In genomic region chr6:112181130-112181529, GRCh38 we compare ENCODE assay signal across 18 cellular contexts.
"Had no signal": no experiment of that assay in that cellular context is flagged by ENCODE, and none has a peak within 500 bp of the region (broad histone marks: within the 10 kb centered on the region; RNA-seq: fewer than 3 reads in every experiment).

No MANE protein-coding gene starts in this region.

- H3K9me3 ChIP-seq: left lung, mucosa of descending colon, pancreas, uterus had no signal

- FAIRE-seq: colon, keratinocyte, pancreas had no signal

- H3K4me3 Mint-ChIP-seq: activated CD4-positive, alpha-beta memory T cell treated with anti-CD3 and anti-CD28 coated beads for 36 hours; activated CD8-positive, alpha-beta memory T cell treated with anti-CD3 and anti-CD28 coated beads, Interleukin-2, amount 10 ng/mL, durations not matched to agents 7 days and 5 days; activated naive CD8-positive, alpha-beta T cell; memory B cell; naive B cell; stimulated activated memory B cell treated with anti-CD40 and anti-IgM and Interleukin-4, amounts not matched to agents 10 μg/mL and 1 μg/mL and 100 μg/mL, for 72 hours had no signal

- H3K4me3 ChIP-seq: dorsolateral prefrontal cortex, left lung, mucosa of descending colon, pancreas, uterus had no signal

- H3K27ac ChIP-seq: dorsolateral prefrontal cortex, foreskin keratinocyte, left lung, pancreas had no signal

- DNase-seq: activated CD4-positive, alpha-beta memory T cell treated with anti-CD3 and anti-CD28 coated beads for 36 hours; activated CD8-positive, alpha-beta memory T cell treated with anti-CD3 and anti-CD28 coated beads, Interleukin-2, amount 10 ng/mL, durations not matched to agents 7 days and 5 days; caudate nucleus; dorsolateral prefrontal cortex; foreskin keratinocyte; glutamatergic neuron; mucosa of descending colon; naive B cell; pancreas; stimulated activated CD4-positive, alpha-beta T cell treated with anti-CD3 and anti-CD28 coated beads, Interleukin-4, amount 100 ng/mL, for 4 hours; uterus had no signal

- H3K36me3 Mint-ChIP-seq: activated CD4-positive, alpha-beta memory T cell treated with anti-CD3 and anti-CD28 coated beads for 36 hours; activated CD8-positive, alpha-beta memory T cell treated with anti-CD3 and anti-CD28 coated beads, Interleukin-2, amount 10 ng/mL, durations not matched to agents 7 days and 5 days; activated naive CD8-positive, alpha-beta T cell; memory B cell; naive B cell; stimulated activated memory B cell treated with anti-CD40 and anti-IgM and Interleukin-4, amounts not matched to agents 10 μg/mL and 1 μg/mL and 100 μg/mL, for 72 hours had no signal

- H3K4me1 ChIP-seq: foreskin keratinocyte, left lung, pancreas, uterus had no signal

- H3K4me1 Mint-ChIP-seq: memory B cell; naive B cell; stimulated activated memory B cell treated with anti-CD40 and anti-IgM and Interleukin-4, amounts not matched to agents 10 μg/mL and 1 μg/mL and 100 μg/mL, for 72 hours had no signal

- H3K9me3 Mint-ChIP-seq: activated CD4-positive, alpha-beta memory T cell treated with anti-CD3 and anti-CD28 coated beads for 36 hours; memory B cell; naive B cell; stimulated activated memory B cell treated with anti-CD40 and anti-IgM and Interleukin-4, amounts not matched to agents 10 μg/mL and 1 μg/mL and 100 μg/mL, for 72 hours had no signal

- ATAC-seq: activated CD8-positive, alpha-beta memory T cell treated with anti-CD3 and anti-CD28 coated beads, Interleukin-2, amount 10 ng/mL, durations not matched to agents 7 days and 5 days; foreskin keratinocyte; left lung; mucosa of descending colon; pancreas; sciatic nerve; stimulated activated memory B cell treated with anti-CD40 and anti-IgM and Interleukin-4, amounts not matched to agents 10 μg/mL and 1 μg/mL and 100 μg/mL, for 72 hours had no signal

- H3K27me3 ChIP-seq: dorsolateral prefrontal cortex, left lung, pancreas, uterus had no signal

- H3K27ac Mint-ChIP-seq: activated CD4-positive, alpha-beta memory T cell treated with anti-CD3 and anti-CD28 coated beads for 36 hours; activated CD8-positive, alpha-beta memory T cell treated with anti-CD3 and anti-CD28 coated beads, Interleukin-2, amount 10 ng/mL, durations not matched to agents 7 days and 5 days; activated naive CD8-positive, alpha-beta T cell; memory B cell; stimulated activated memory B cell treated with anti-CD40 and anti-IgM and Interleukin-4, amounts not matched to agents 10 μg/mL and 1 μg/mL and 100 μg/mL, for 72 hours had no signal

- H3K27me3 Mint-ChIP-seq: stimulated activated memory B cell treated with anti-CD40 and anti-IgM and Interleukin-4, amounts not matched to agents 10 μg/mL and 1 μg/mL and 100 μg/mL, for 72 hours had no signal

- H3K36me3 ChIP-seq: left lung, pancreas, uterus had no signal
